ENCODE assay signal across 8 cellular contexts in genomic region chr1:40980068-40980452, GRCh38. TPM values are rescaled to one million over a fixed set of nuclear protein-coding genes. Genes with fewer than 3 reads are reported as not detected.
DNase-seq lines count a peak whose midpoint lies in the region; ATAC-seq, FAIRE-seq and TF ChIP-seq lines count a peak whose summit lies in the region.

No MANE protein-coding gene starts in this region.

- no peak for DNase-seq in activated CD8-positive, alpha-beta memory T cell treated with anti-CD3 and anti-CD28 coated beads, Interleukin-2, amount 10 ng/mL, durations not matched to agents 7 days and 5 days
- no peak for DNase-seq in activated CD8-positive, alpha-beta memory T cell treated with anti-CD3 and anti-CD28 coated beads for 24 hours
- DNase-seq in body of pancreas (no peak), lower lobe of right lung (no peak), uterus (no peak), NCI-H1048 (lab: John Stamatoyannopoulos, UW) (no peak), H54 (ENCODE audit: insufficient read length, low spot score) (no peak)

- H3K27ac Mint-ChIP-seq in activated CD8-positive, alpha-beta memory T cell treated with anti-CD3 and anti-CD28 coated beads, Interleukin-2, amount 10 ng/mL, durations not matched to agents 7 days and 5 days, result peak overlapping the region; percentile 87

- no peaks in the 10 kb centered on the region for H3K27me3 Mint-ChIP-seq in activated CD8-positive, alpha-beta memory T cell treated with anti-CD3 and anti-CD28 coated beads, Interleukin-2, amount 10 ng/mL, durations not matched to agents 7 days and 5 days

- no peak for TF ChIP-seq POLR2A in body of pancreas (IDR thresholded peaks at IDR 0.05)
- no peak for TF ChIP-seq POLR2A in uterus (IDR thresholded peaks at IDR 0.05)
- no peak for TF ChIP-seq POLR2A in H54 (IDR thresholded peaks at IDR 0.05; ENCODE audit: low read depth, low read length)

- H3K9me3 ChIP-seq in body of pancreas, result no peaks in the 10 kb centered on the region
- H3K9me3 ChIP-seq in lower lobe of right lung, result no peaks in the 10 kb centered on the region
- no peaks in the 10 kb centered on the region for H3K9me3 ChIP-seq in uterus

- H3K4me1 ChIP-seq in body of pancreas (peaks cover 22% of the 10 kb centered on the region), lower lobe of right lung (peaks cover 21% of the 10 kb centered on the region), uterus (peaks cover 5 to 10% of the 10 kb centered on the region in 2 donors)

- peak overlapping the region; percentile 87 for H3K4me3 Mint-ChIP-seq in activated CD8-positive, alpha-beta memory T cell treated with anti-CD3 and anti-CD28 coated beads, Interleukin-2, amount 10 ng/mL, durations not matched to agents 7 days and 5 days

- intact Hi-C loops in body of pancreas (cut with DNase I) (no loop called here), lower lobe of right lung (cut with DNase I) (no loop called here), uterus (cut with DNase I; ENCODE audit: low total_unique reads) (no loop called here)

- no peaks in the 10 kb centered on the region for H3K27me3 ChIP-seq in body of pancreas
- no peaks in the 10 kb centered on the region for H3K27me3 ChIP-seq in lower lobe of right lung (ENCODE audit: low read depth)
- H3K27me3 ChIP-seq in uterus, result no peaks in the 10 kb centered on the region

- H3K36me3 ChIP-seq in body of pancreas (replicated peaks in 1 of 2; ENCODE audit: insufficient read depth in 1 of 2, low read depth in 2 of 2), result no peaks in the 10 kb centered on the region
- peaks cover 4% of the 10 kb centered on the region for H3K36me3 ChIP-seq in lower lobe of right lung
- no peaks in the 10 kb centered on the region for H3K36me3 ChIP-seq in uterus

- ATAC-seq in activated CD8-positive, alpha-beta memory T cell treated with anti-CD3 and anti-CD28 coated beads, Interleukin-2, amount 10 ng/mL, durations not matched to agents 7 days and 5 days, result no peak
- ATAC-seq in HG03342 (IDR thresholded peaks at IDR 0.05; ENCODE audit: unreplicated experiment) (peak; percentile 13), body of pancreas (peak; percentile 40), lower lobe of right lung (peak; percentile 33 to 37)

- 1% methylated on average over 42 of the region's 50 CpGs; no CpG with 5 or more reads in 1 of the 2 donors for WGBS in body of pancreas, 2 donors

- H3K4me3 ChIP-seq in body of pancreas, result peak overlapping the region; percentile 19 to 28
- peak overlapping the region; percentile 76 for H3K4me3 ChIP-seq in lower lobe of right lung
- H3K4me3 ChIP-seq in uterus, result peak overlapping the region; percentile 54 to 62

- no peaks in the 10 kb centered on the region for H3K9me3 Mint-ChIP-seq in activated CD8-positive, alpha-beta memory T cell treated with anti-CD3 and anti-CD28 coated beads, Interleukin-2, amount 10 ng/mL, durations not matched to agents 7 days and 5 days (ENCODE audit: low read depth)

- FAIRE-seq in H54 (lab: Jason Lieb, UNC), result no peak

- TF ChIP-seq CTCF in body of pancreas (IDR thresholded peaks at IDR 0.05) (no peak), lower lobe of right lung (IDR thresholded peaks at IDR 0.05) (no peak), uterus (IDR thresholded peaks at IDR 0.05) (no peak)

- CTCF ChIA-PET in activated CD8-positive, alpha-beta memory T cell treated with anti-CD3 and anti-CD28 coated beads, Interleukin-2, amount 10 ng/mL, durations not matched to agents 7 days and 5 days (lab: Charles Lee), result interaction anchor here (1.2 to 2.9 kb wide), 6 partner anchors 24 to 289 kb away, joined by 3 to 14 read pairs (median 5); partner anchors contain the start of genes CITED4 and NFYC

- H3K27ac ChIP-seq in body of pancreas (peak overlapping the region; percentile 50 to 96 (median 92)), lower lobe of right lung (peak overlapping the region; percentile 87), uterus (peak overlapping the region; percentile 97 to 98)

- peaks cover 43% of the 10 kb centered on the region for H3K4me1 Mint-ChIP-seq in activated CD8-positive, alpha-beta memory T cell treated with anti-CD3 and anti-CD28 coated beads, Interleukin-2, amount 10 ng/mL, durations not matched to agents 7 days and 5 days

- peaks cover 27% of the 10 kb centered on the region for H3K36me3 Mint-ChIP-seq in activated CD8-positive, alpha-beta memory T cell treated with anti-CD3 and anti-CD28 coated beads, Interleukin-2, amount 10 ng/mL, durations not matched to agents 7 days and 5 days

RNA-seq across cellular contexts. Expression of gene CTPS1, which starts 0.6 kb away (rescaled TPM):
- 10 to 100 TPM; 77.1 to 94.1 TPM for total RNA-seq in activated CD8-positive, alpha-beta memory T cell treated with anti-CD3 and anti-CD28 coated beads, Interleukin-2, amount 10 ng/mL, durations not matched to agents 7 days and 5 days
- 10 to 100 TPM in 1 of 2 donors, 1 to 10 TPM in 1; 8.9 to 13.0 TPM for total RNA-seq in body of pancreas
- 16.2 TPM for total RNA-seq in lower lobe of right lung
- total RNA-seq in uterus, result 10 to 100 TPM; 30.9 to 70.1 (median 51.3) TPM

RNA-seq across cellular contexts. Expression of gene SLFNL1, which starts 41.5 kb away (rescaled TPM):
- under 1 TPM; 0.12 to 0.35 TPM for total RNA-seq in activated CD8-positive, alpha-beta memory T cell treated with anti-CD3 and anti-CD28 coated beads, Interleukin-2, amount 10 ng/mL, durations not matched to agents 7 days and 5 days
- under 1 TPM; 0.33 to 0.78 TPM for total RNA-seq in body of pancreas
- total RNA-seq in lower lobe of right lung, result 4.8 TPM
- total RNA-seq in uterus, result 10 to 100 TPM in 1 of 4 donors, 1 to 10 TPM in 1, under 1 TPM in 1, not detected in 1; 0.83 to 31.3 (median 1.6) TPM

Comparison
In these comparisons a context has a peak if more than half of its experiments do, and no peak if none do; other contexts are left out.
1. H3K4me3 ChIP-seq: peak in every context shown above with its lines; median percentile 76 in lower lobe of right lung; 58 in uterus; 24 in body of pancreas.